Comparison of ENCODE assay signal across 1 cellular context in genomic region chr5:54959673-54960418, GRCh38.
TF ChIP-seq lines count a peak whose summit lies in the region.

No MANE protein-coding gene starts in this region.

TF ChIP-seq in GM12878, 131 proteins besides CTCF, POLR2A, EP300 and RAD21 (continued from another document):
- TF ChIP-seq MLLT1 (IDR thresholded peaks at IDR 0.05) (no peak), E2F8 (IDR thresholded peaks at IDR 0.05; ENCODE audit: low read depth, partially characterized antibody) (no peak), YBX1 (IDR thresholded peaks at IDR 0.05) (no peak), ZNF592 (IDR thresholded peaks at IDR 0.05) (no peak), CHD2 (IDR thresholded peaks at IDR 0.05; ENCODE audit: borderline replicate concordance, low read depth, low read length) (no peak), CEBPB (IDR thresholded peaks at IDR 0.05; ENCODE audit: borderline replicate concordance in 1 of 2, low read depth in 2 of 2, low read length in 2 of 2) (no peak), ZNF622 (IDR thresholded peaks at IDR 0.05) (no peak), PAX8 (IDR thresholded peaks at IDR 0.05) (no peak), NBN (IDR thresholded peaks at IDR 0.05) (no peak), MYB (IDR thresholded peaks at IDR 0.05; ENCODE audit: borderline replicate concordance, low read depth, low read length) (no peak)
TF ChIP-seq in GM12878: peak in this region for 0.
